8 cellular contexts compared by ENCODE assay signal in the genomic region with DNA sequence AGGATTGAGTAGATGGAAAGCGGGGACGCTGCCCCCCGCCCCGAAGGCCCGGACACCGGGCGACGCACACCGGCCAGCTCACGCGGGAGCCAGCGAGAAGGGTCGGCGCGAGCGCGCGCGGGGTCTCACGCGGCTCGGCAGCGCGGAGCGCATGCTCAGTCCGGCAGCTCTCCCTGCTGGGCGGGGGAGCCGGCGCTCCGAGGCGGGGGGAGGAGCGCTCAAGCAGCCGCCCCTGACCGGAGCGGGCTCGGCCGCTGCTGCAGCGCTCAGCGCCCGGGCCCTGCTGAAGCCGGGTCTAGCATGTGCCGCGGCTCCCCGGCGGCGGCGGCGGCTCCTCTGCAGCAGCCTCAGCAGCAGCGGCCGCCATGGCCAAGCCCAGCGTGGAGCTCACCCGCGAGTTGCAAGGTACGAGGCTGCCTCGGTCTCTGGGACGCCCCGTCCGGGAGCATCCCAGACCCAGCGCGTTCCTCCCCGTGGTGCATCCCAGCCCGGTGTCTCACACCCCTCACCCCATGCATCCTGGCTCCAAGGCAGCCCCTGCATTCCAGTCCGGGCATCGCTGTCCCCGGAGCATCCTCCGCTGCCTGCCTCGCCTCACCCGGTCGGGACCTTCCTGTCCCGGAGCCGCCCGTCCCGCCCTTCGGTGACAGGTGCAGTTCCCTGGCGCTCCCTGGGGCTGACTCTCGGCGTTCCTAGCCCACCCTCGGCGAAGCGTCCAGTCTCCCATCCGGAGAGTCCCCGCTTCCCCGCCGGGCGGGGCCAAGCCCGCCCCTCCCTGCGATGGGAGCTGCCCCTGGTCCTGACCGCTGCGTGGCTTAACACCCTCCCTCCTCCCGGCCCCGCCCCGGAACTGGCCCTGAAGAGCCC. TPM values are rescaled to one million over a fixed set of nuclear protein-coding genes. Genes with fewer than 3 reads are reported as not detected.
DNase-seq lines count a peak whose midpoint lies in the region; ATAC-seq and TF ChIP-seq lines count a peak whose summit lies in the region.

CARMIL3 (plus strand) TSS at position 221 of the 867 bp plus-strand sequence; CDS start at position 366, 145 bp downstream.

- H3K4me2 ChIP-seq in SU-DHL-6 (ENCODE audit: low read depth, low read length, poor library complexity, severe bottlenecking) = peak within 1 kb of the TSS; percentile 89

- H3K9me3 ChIP-seq in SU-DHL-6 (ENCODE audit: insufficient read depth, low read length) = no peaks in the 10 kb centered on the region

- DNase-seq in ELR (ENCODE audit: low read depth) = peak; percentile 52
- DNase-seq in LHCN-M2 (ENCODE audit: low read depth) = peak; percentile 31
- peak; percentile 11 for DNase-seq in amniotic stem cell (lab: John Stamatoyannopoulos, UW)
- peak; percentile 84 for DNase-seq in left ventricle myocardium superior
- DNase-seq in posterior cingulate gyrus = peak; percentile 52 to 97 (median 72)

- intact Hi-C loops in left ventricle myocardium superior (cut with micrococcal nuclease) (no loop called here), posterior cingulate gyrus (cut with DNase I) (loop anchor here (5.0 kb wide), 1 partner anchor 40 kb away; the partner anchor contains the start of gene PCK2)

- H3K9me2 ChIP-seq in SU-DHL-6 (replicated peaks; ENCODE audit: insufficient read depth, low read length) = no peaks in the 10 kb centered on the region

- peak within 1 kb of the TSS; percentile 79 for H3K4me3 ChIP-seq in SU-DHL-6 (ENCODE audit: insufficient read depth, low read length, poor library complexity, severe bottlenecking)

- no peaks in the 10 kb centered on the region for H3K79me2 ChIP-seq in SU-DHL-6 (ENCODE audit: insufficient read depth, low read length)

- peak within 1 kb of the TSS; percentile 99 for H2AFZ ChIP-seq in SU-DHL-6 (ENCODE audit: low read depth, low read length, severe bottlenecking)

- H4K20me1 ChIP-seq in SU-DHL-6 (ENCODE audit: low read depth, low read length) = no peaks in the 10 kb centered on the region

- no peaks in the 10 kb centered on the region for H3K27me3 ChIP-seq in SU-DHL-6 (ENCODE audit: low read length)

- H3K36me3 ChIP-seq in SU-DHL-6 (ENCODE audit: low read length) = no peaks in the 10 kb centered on the region

- ATAC-seq in GM21786 (IDR thresholded peaks at IDR 0.05; ENCODE audit: unreplicated experiment) (peak; percentile 71), left ventricle myocardium superior (peak; percentile 96), GM18870 (IDR thresholded peaks at IDR 0.05; ENCODE audit: unreplicated experiment) (no peak)

- no peak for TF ChIP-seq CTCF in SU-DHL-6 (IDR thresholded peaks at IDR 0.05; ENCODE audit: insufficient read depth, low read length, poor library complexity, severe bottlenecking)

- no peaks in the 10 kb centered on the region for H3F3A ChIP-seq in SU-DHL-6 (ENCODE audit: insufficient read depth)

- peak within 1 kb of the TSS; percentile 71 for H3K9ac ChIP-seq in SU-DHL-6 (ENCODE audit: low read length)

- no peak within 1 kb of the TSS for H3K27ac ChIP-seq in SU-DHL-6 (ENCODE audit: low read depth, low read length)

RNA-seq across cellular contexts. Expression of gene CARMIL3, which starts in this region (rescaled TPM):
- total RNA-seq in LHCN-M2 (2014; rRNA removed) = under 0.01 TPM in 1 of 2 replicates, not detected in the other
- 0.04 TPM for polyA plus RNA-seq in LHCN-M2 (2012)
- total RNA-seq in left ventricle myocardium superior = 0.12 TPM

Comparison
In these comparisons a context has a peak if more than half of its experiments do, and no peak if none do; other contexts are left out.
1. Peak in DNase-seq in LHCN-M2; RNA of the gene not detected or under 1 TPM.
2. Peak in DNase-seq and ATAC-seq in left ventricle myocardium superior; RNA of the gene not detected or under 1 TPM.
3. DNase-seq: peak in every context shown above with its lines; median percentile 84 in left ventricle myocardium superior; 72 in posterior cingulate gyrus; 52 in ELR; 31 in LHCN-M2; 11 in amniotic stem cell.